Comparison of ENCODE assay signal across 11 cellular contexts in genomic region chr11:111733655-111734088, GRCh38. TPM values are rescaled to one million over a fixed set of nuclear protein-coding genes. Genes with fewer than 3 reads are reported as not detected.
DNase-seq lines count a peak whose midpoint lies in the region; ATAC-seq and TF ChIP-seq lines count a peak whose summit lies in the region.
"Had no signal": no experiment of that assay in that cellular context is flagged by ENCODE, and none has a peak within 500 bp of the region (broad histone marks: within the 10 kb centered on the region; RNA-seq: fewer than 3 reads in every experiment).

No MANE protein-coding gene starts in this region.

- H3K36me3 Mint-ChIP-seq in endodermal cell (ENCODE audit: low read depth): peaks cover 6% of the 10 kb centered on the region
- H3K36me3 Mint-ChIP-seq in activated T-cell treated with anti-CD3 and anti-CD28 coated beads, Interleukin-2, amount 50 U/mL, for 72 hours (ENCODE audit: insufficient read depth in 2 of 2): no peaks in the 10 kb centered on the region
- H3K36me3 Mint-ChIP-seq in activated T-cell treated with anti-CD3 and anti-CD28 coated beads, Interleukin-2, amount 50 U/mL, for 24 hours (ENCODE audit: low read depth): peaks cover 36% of the 10 kb centered on the region

- H3K9me3 ChIP-seq in Peyer's patch (no peaks in the 10 kb centered on the region), endodermal cell (ENCODE audit: control insufficient read depth, low read length) (no peaks in the 10 kb centered on the region), muscle layer of colon (ENCODE audit: low read length) (no peaks in the 10 kb centered on the region), thyroid gland (no peaks in the 10 kb centered on the region)

- H3K9ac ChIP-seq in endodermal cell (ENCODE audit: extremely low read depth, low read length, poor library complexity, severe bottlenecking): no peak overlapping the region
- H3K9ac ChIP-seq in muscle layer of colon (ENCODE audit: low read length): peak overlapping the region; percentile 45

- no peaks in the 10 kb centered on the region for H3K27me3 Mint-ChIP-seq in endodermal cell (ENCODE audit: insufficient read depth)
- H3K27me3 Mint-ChIP-seq in activated T-cell treated with anti-CD3 and anti-CD28 coated beads, Interleukin-2, amount 50 U/mL, for 72 hours (ENCODE audit: low read depth): no peaks in the 10 kb centered on the region
- H3K27me3 Mint-ChIP-seq in activated T-cell treated with anti-CD3 and anti-CD28 coated beads, Interleukin-2, amount 50 U/mL, for 24 hours: no peaks in the 10 kb centered on the region
- H3K27me3 Mint-ChIP-seq: activated CD8-positive, alpha-beta T cell treated with anti-CD3 and anti-CD28 coated beads for 36 hours had no signal

- intact Hi-C loops in thyroid gland (cut with DNase I): loop anchor here (5.0 kb wide), 1 partner anchor 39 kb away; no protein-coding TSS in a partner anchor

- H3K9me3 Mint-ChIP-seq in endodermal cell: no peaks in the 10 kb centered on the region
- no peaks in the 10 kb centered on the region for H3K9me3 Mint-ChIP-seq in activated T-cell treated with anti-CD3 and anti-CD28 coated beads, Interleukin-2, amount 50 U/mL, for 72 hours
- no peaks in the 10 kb centered on the region for H3K9me3 Mint-ChIP-seq in activated T-cell treated with anti-CD3 and anti-CD28 coated beads, Interleukin-2, amount 50 U/mL, for 24 hours
- H3K9me3 Mint-ChIP-seq: activated CD8-positive, alpha-beta T cell treated with anti-CD3 and anti-CD28 coated beads for 36 hours had no signal

- H3K27ac ChIP-seq in Peyer's patch (peak overlapping the region; percentile 75 to 96 (median 88)), endodermal cell (ENCODE audit: low read depth, low read length) (peak overlapping the region; percentile 95), muscle layer of colon (ENCODE audit: low read depth, low read length) (peak overlapping the region; percentile 59), thyroid gland (peak overlapping the region; percentile 97 to 99 (median 98))
- H3K27ac ChIP-seq: HL-60 had no signal

- no peak overlapping the region for H3K4me3 Mint-ChIP-seq in endodermal cell
- no peak overlapping the region for H3K4me3 Mint-ChIP-seq in activated T-cell treated with anti-CD3 and anti-CD28 coated beads, Interleukin-2, amount 50 U/mL, for 72 hours
- no peak overlapping the region for H3K4me3 Mint-ChIP-seq in activated T-cell treated with anti-CD3 and anti-CD28 coated beads, Interleukin-2, amount 50 U/mL, for 24 hours
- H3K4me3 Mint-ChIP-seq: activated CD8-positive, alpha-beta T cell treated with anti-CD3 and anti-CD28 coated beads for 36 hours had no signal

- TF ChIP-seq POLR2A in Peyer's patch (IDR thresholded peaks at IDR 0.05) (no peak), thyroid gland (IDR thresholded peaks at IDR 0.05) (no peak)

- H3K4me3 ChIP-seq in Peyer's patch: no peak overlapping the region
- H3K4me3 ChIP-seq in endodermal cell (ENCODE audit: low read length): no peak overlapping the region
- peak overlapping the region in 1 of 2 donors; percentile 10 for H3K4me3 ChIP-seq in muscle layer of colon (ENCODE audit: low read depth in 1 of 2, low read length in 2 of 2)
- H3K4me3 ChIP-seq in thyroid gland (replicated peaks in 1 of 3): no peak overlapping the region

- H3K36me3 ChIP-seq in Peyer's patch (peaks cover 0 to 7% (median 0%) of the 10 kb centered on the region in 3 donors), endodermal cell (ENCODE audit: control insufficient read depth, insufficient read depth, low read length) (peaks cover 21% of the 10 kb centered on the region), muscle layer of colon (ENCODE audit: insufficient read depth, low read length) (peaks cover 8% of the 10 kb centered on the region), thyroid gland (no peaks in the 10 kb centered on the region)

- peaks cover 20% of the 10 kb centered on the region for H3K4me1 Mint-ChIP-seq in endodermal cell
- H3K4me1 Mint-ChIP-seq in activated T-cell treated with anti-CD3 and anti-CD28 coated beads, Interleukin-2, amount 50 U/mL, for 72 hours (ENCODE audit: low read depth): no peaks in the 10 kb centered on the region
- H3K4me1 Mint-ChIP-seq in activated T-cell treated with anti-CD3 and anti-CD28 coated beads, Interleukin-2, amount 50 U/mL, for 24 hours (ENCODE audit: low read depth): peaks cover 15% of the 10 kb centered on the region

- TF ChIP-seq CTCF in Peyer's patch (IDR thresholded peaks at IDR 0.05): no peak
- TF ChIP-seq CTCF in endodermal cell (conservative IDR thresholded peaks at IDR 0.05): no peak
- TF ChIP-seq CTCF in thyroid gland (IDR thresholded peaks at IDR 0.05): no peak

- 77 to 91% methylated on average over 5 to 9 of the region's 9 CpGs for WGBS in endodermal cell (ENCODE audit: insufficient coverage in 1 of 2, insufficient read length in 1 of 2), 2 experiments
- WGBS in thyroid gland, 2 donors: 63 to 79% methylated on average over 7 to 9 of the region's 9 CpGs

- DNase-seq in Peyer's patch: no peak
- DNase-seq in endodermal cell: peak; percentile 53
- peak in 1 of 2 donors; percentile 33 for DNase-seq in thyroid gland
- DNase-seq in activated T-cell treated with anti-CD3 and anti-CD28 coated beads, Interleukin-2, amount 50 U/mL, for 72 hours: no peak
- DNase-seq in activated T-cell treated with anti-CD3 and anti-CD28 coated beads, Interleukin-2, amount 50 U/mL, for 24 hours: no peak
- DNase-seq: activated CD8-positive, alpha-beta T cell treated with anti-CD3 and anti-CD28 coated beads for 36 hours; DMS79 treated with DMSO at 0.1 percent for 48 hours; glutamatergic neuron had no signal

- peaks cover 0 to 75% (median 0%) of the 10 kb centered on the region in 4 donors for H3K4me1 ChIP-seq in Peyer's patch
- peaks cover 3% of the 10 kb centered on the region for H3K4me1 ChIP-seq in endodermal cell (ENCODE audit: control insufficient read depth, insufficient read depth, low read length)
- H3K4me1 ChIP-seq in muscle layer of colon (ENCODE audit: insufficient read depth, low read length): peaks cover 91% of the 10 kb centered on the region
- peaks cover 62 to 93% of the 10 kb centered on the region in 2 donors for H3K4me1 ChIP-seq in thyroid gland

- ATAC-seq in activated T-cell treated with anti-CD3 and anti-CD28 coated beads, Interleukin-2, amount 50 U/mL, for 72 hours (replicated peaks in 1 of 2): no peak
- ATAC-seq in HG03097 (IDR thresholded peaks at IDR 0.05; ENCODE audit: low FRiP score, unreplicated experiment): no peak
- ATAC-seq: activated CD8-positive, alpha-beta T cell treated with anti-CD3 and anti-CD28 coated beads for 36 hours had no signal

- H3K27ac Mint-ChIP-seq in endodermal cell: no peak overlapping the region
- no peak overlapping the region for H3K27ac Mint-ChIP-seq in activated T-cell treated with anti-CD3 and anti-CD28 coated beads, Interleukin-2, amount 50 U/mL, for 72 hours
- no peak overlapping the region for H3K27ac Mint-ChIP-seq in activated T-cell treated with anti-CD3 and anti-CD28 coated beads, Interleukin-2, amount 50 U/mL, for 24 hours
- H3K27ac Mint-ChIP-seq: activated CD8-positive, alpha-beta T cell treated with anti-CD3 and anti-CD28 coated beads for 36 hours had no signal

- H3K27me3 ChIP-seq in Peyer's patch (no peaks in the 10 kb centered on the region), endodermal cell (ENCODE audit: control insufficient read depth, insufficient read depth, low read length, poor library complexity, severe bottlenecking) (no peaks in the 10 kb centered on the region), muscle layer of colon (ENCODE audit: control insufficient read depth in 1 of 2, insufficient read depth in 2 of 2, low read length in 2 of 2) (no peaks in the 10 kb centered on the region), thyroid gland (no peaks in the 10 kb centered on the region)

RNA-seq across cellular contexts. Expression of gene PPP2R1B, which starts 32.5 kb away (rescaled TPM):
- total RNA-seq in Peyer's patch (10 to 100 TPM; 25.6 to 51.8 (median 41.7) TPM), endodermal cell (10 to 100 TPM; 70.0 to 89.7 TPM), thyroid gland (10 to 100 TPM; 22.4 to 39.2 (median 25.3) TPM)
- 36.8 TPM for polyA plus RNA-seq in endodermal cell (2013, experiment 1 of 2)
- polyA plus RNA-seq in endodermal cell (2013, experiment 2 of 2): 37.3 TPM
- total RNA-seq in activated T-cell treated with anti-CD3 and anti-CD28 coated beads, Interleukin-2, amount 50 U/mL, for 72 hours: 10 to 100 TPM; 29.6 to 34.7 TPM
